8 cellular contexts compared by ENCODE assay signal in the genomic region with DNA sequence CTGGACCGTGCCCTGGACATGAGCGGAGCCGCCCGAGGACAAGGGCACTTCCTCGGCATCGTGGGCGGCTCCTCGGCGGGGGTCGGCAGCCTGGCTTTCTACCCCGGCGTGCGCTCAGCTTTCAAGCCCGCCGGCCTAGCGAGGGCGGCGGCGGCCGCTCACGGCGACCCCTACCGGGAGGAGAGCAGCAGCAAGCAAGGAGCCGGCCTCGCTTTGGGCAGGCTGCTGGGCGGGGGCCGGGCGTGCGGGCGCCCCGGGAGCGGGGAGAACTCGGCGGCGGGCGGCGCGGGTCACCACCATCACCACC. TPM values are rescaled to one million over a fixed set of nuclear protein-coding genes. Genes with fewer than 3 reads are reported as not detected.
A peak's percentile ranks its signal among the peaks of the same experiment; 100 is the strongest.
DNase-seq lines count a peak whose midpoint lies in the region; ATAC-seq and TF ChIP-seq lines count a peak whose summit lies in the region.

No MANE protein-coding gene starts in this region.

- H3K4me3 ChIP-seq in BE2C (ENCODE audit: low read depth, low read length) (peak overlapping the region; percentile 7; the same call in 1 of the 2 replicates), NT2/D1 (ENCODE audit: insufficient read length, low read depth) (peak overlapping the region; percentile 53)

- DNase-seq in BE2C (peak; percentile 69), NT2/D1 (ENCODE audit: low read depth, low spot score) (no peak), ecto neural progenitor cell (ENCODE audit: low spot score) (peak; percentile 86), naive B cell (peak; percentile 38), NCI-H2081 treated with DMSO at 0.1 percent for 48 hours (lab: John Stamatoyannopoulos, UW) (no peak), HCEC 1CT (no peak)

- peak overlapping the region in 7 of 8 donors; percentile 44 to 91 (median 86) for H3K4me3 Mint-ChIP-seq in naive B cell

- H3K9me3 Mint-ChIP-seq in naive B cell = peaks cover 0 to 25% (median 6%) of the 10 kb centered on the region in 7 donors

- H3K27me3 Mint-ChIP-seq in naive B cell = peaks cover 69 to 80% (median 78%) of the 10 kb centered on the region in 3 donors

- H3K36me3 Mint-ChIP-seq in naive B cell = peaks cover 4 to 6% of the 10 kb centered on the region in 2 donors

- peak; percentile 39 for TF ChIP-seq CTCF in BE2C (IDR thresholded peaks at IDR 0.05; ENCODE audit: low read depth, low read length)

- no peaks in the 10 kb centered on the region for H3K36me3 ChIP-seq in BE2C
- no peaks in the 10 kb centered on the region for H3K36me3 ChIP-seq in NT2/D1 (ENCODE audit: insufficient read depth, insufficient read length, low read length)

- H3K9me3 ChIP-seq in BE2C (no peaks in the 10 kb centered on the region), NT2/D1 (ENCODE audit: insufficient read depth, low read length) (peaks cover 12% of the 10 kb centered on the region; the same call in 1 of the 2 replicates)

- H3K27me3 ChIP-seq in BE2C = peaks cover 98% of the 10 kb centered on the region
- H3K27me3 ChIP-seq in NT2/D1 (ENCODE audit: insufficient read depth, insufficient read length) = peaks cover 98% of the 10 kb centered on the region

- H3K4me1 Mint-ChIP-seq in naive B cell = peaks cover 3 to 22% (median 10%) of the 10 kb centered on the region in 3 donors

- no peak overlapping the region for H3K27ac Mint-ChIP-seq in naive B cell

- ATAC-seq in GM18520 (IDR thresholded peaks at IDR 0.05; ENCODE audit: unreplicated experiment) (peak; percentile 39), HG02981 (IDR thresholded peaks at IDR 0.05; ENCODE audit: unreplicated experiment) (peak; percentile 57), naive B cell (ENCODE audit: low read depth in 2 of 2) (peak; percentile 61 to 66)

- H3K9ac ChIP-seq in NT2/D1 (ENCODE audit: insufficient read length, low read depth) = peak overlapping the region; percentile 32

- no peaks in the 10 kb centered on the region for H3K4me1 ChIP-seq in BE2C
- peaks cover 2% of the 10 kb centered on the region for H3K4me1 ChIP-seq in NT2/D1 (ENCODE audit: insufficient read depth, insufficient read length)

RNA-seq across cellular contexts. Expression of a gene that starts 6.7 kb away (rescaled TPM):
- polyA plus RNA-seq in BE2C (2012; ENCODE audit: insufficient read depth, insufficient read length, low read depth) = not detected
- not detected for polyA plus RNA-seq in naive B cell (ENCODE audit: low read depth in 6 of 6)

RNA-seq across cellular contexts. Expression of a gene that starts 44.9 kb away (rescaled TPM):
- polyA plus RNA-seq in BE2C (2012; ENCODE audit: insufficient read depth, insufficient read length, low read depth) = 27.5 TPM
- polyA plus RNA-seq in naive B cell (ENCODE audit: low read depth in 6 of 6) = 10 to 100 TPM; 41.4 to 49.7 (median 44.1) TPM

Comparison
In these comparisons a context has a peak if more than half of its experiments do, and no peak if none do; other contexts are left out.
1. DNase-seq: peak in BE2C (single experiment), ecto neural progenitor cell (single experiment) and naive B cell (single experiment); none in NT2/D1 (single experiment), NCI-H2081 treated with DMSO at 0.1 percent for 48 hours (single experiment) and HCEC 1CT (single experiment).
2. Peak in every context shown above with its lines, with median percentiles within 50 percentile points of each other: ATAC-seq.